In the genomic region with DNA sequence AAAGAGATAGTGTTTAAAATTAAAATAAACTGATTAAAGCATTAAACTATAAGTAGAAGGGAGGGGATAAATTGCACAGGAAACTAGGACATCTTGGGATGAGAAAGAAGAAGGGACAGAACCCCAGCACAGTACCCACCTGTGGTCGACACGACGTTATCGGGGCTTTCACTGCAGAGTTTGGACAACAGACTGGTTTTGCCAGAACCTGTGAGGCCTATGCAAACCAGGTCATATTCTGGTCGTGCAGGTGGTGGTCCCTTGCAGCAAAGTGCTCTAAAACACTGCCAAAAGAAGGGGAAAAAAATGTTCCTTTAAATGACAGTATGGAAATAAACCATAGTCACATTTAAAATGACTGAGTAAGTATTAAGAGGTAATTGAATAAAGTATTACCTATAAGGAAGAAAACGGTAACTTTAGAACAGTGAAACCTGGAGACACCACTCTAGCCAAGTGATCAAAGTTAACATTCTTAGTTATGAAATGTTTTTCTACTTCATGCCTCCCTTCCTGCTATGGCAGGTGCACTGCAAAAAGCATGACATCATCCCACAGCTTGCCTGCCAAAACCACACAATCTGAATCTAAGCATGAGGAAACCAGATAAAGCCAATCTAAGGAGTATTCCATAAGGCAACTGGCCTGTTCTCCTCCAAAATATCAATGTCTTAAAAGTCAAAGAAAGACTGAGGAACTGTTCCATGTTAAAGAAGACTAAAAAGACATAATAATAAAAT, we compare ENCODE assay signal across 8 cellular contexts.
DNase-seq lines count a peak whose midpoint lies in the region; ATAC-seq and TF ChIP-seq lines count a peak whose summit lies in the region.

No MANE protein-coding gene starts in this region.

- peaks cover 1% of the 10 kb centered on the region for H3K4me1 Mint-ChIP-seq in CD8-positive, alpha-beta T cell (ENCODE audit: low read depth)

- H3K27ac ChIP-seq in CD8-positive, alpha-beta T cell (ENCODE audit: low read depth, low read length): no peak overlapping the region

- DNase-seq in DMS53 (lab: John Stamatoyannopoulos, UW): peak; percentile 74
- peak; percentile 13 for DNase-seq in GM20000 (ENCODE audit: low spot score)
- DNase-seq in NCI-H69 (lab: John Stamatoyannopoulos, UW): peak; percentile 24
- DNase-seq in fibroblast of pulmonary artery (ENCODE audit: low read depth): peak; percentile 55
- DNase-seq in middle frontal gyrus (ENCODE audit: extremely low spot score, low spot score): no peak
- no peak for DNase-seq in stimulated activated naive CD8-positive, alpha-beta T cell treated with anti-CD3 and anti-CD28 coated beads, Interleukin-15, Interleukin-2, amounts not matched to agents 100 U/mL and 50 U/mL, for 24 hours
- DNase-seq in CD8-positive, alpha-beta T cell: no peak
- DNase-seq in hypothalamus (lab: John Stamatoyannopoulos, UW): no peak

- no peak for TF ChIP-seq CTCF in GM20000 (IDR thresholded peaks at IDR 0.05; ENCODE audit: extremely low read depth, missing control alignments)
- TF ChIP-seq CTCF in fibroblast of pulmonary artery (IDR thresholded peaks at IDR 0.05; ENCODE audit: low read length, missing control alignments): no peak
- no peak for TF ChIP-seq CTCF in CD8-positive, alpha-beta T cell (IDR thresholded peaks at IDR 0.05)

- no peak for ATAC-seq in stimulated activated naive CD8-positive, alpha-beta T cell treated with anti-CD3 and anti-CD28 coated beads, Interleukin-15, Interleukin-2, amounts not matched to agents 100 U/mL and 50 U/mL, for 24 hours
- no peak for ATAC-seq in CD8-positive, alpha-beta T cell

- no peaks in the 10 kb centered on the region for H3K9me3 ChIP-seq in CD8-positive, alpha-beta T cell (ENCODE audit: low read length)

- CTCF ChIA-PET in CD8-positive, alpha-beta T cell (lab: Charles Lee): no interaction called here

- no peak overlapping the region for H3K27ac Mint-ChIP-seq in CD8-positive, alpha-beta T cell

- H3K27me3 Mint-ChIP-seq in CD8-positive, alpha-beta T cell (ENCODE audit: low read depth): no peaks in the 10 kb centered on the region

- no peaks in the 10 kb centered on the region for H3K4me1 ChIP-seq in CD8-positive, alpha-beta T cell (ENCODE audit: insufficient read depth, low read length)

- H3K9me3 Mint-ChIP-seq in CD8-positive, alpha-beta T cell: peaks cover 8% of the 10 kb centered on the region

- no peak overlapping the region for H3K4me3 ChIP-seq in fibroblast of pulmonary artery (replicated peaks; ENCODE audit: low read depth, low read length)
- no peak overlapping the region for H3K4me3 ChIP-seq in CD8-positive, alpha-beta T cell (ENCODE audit: low read depth, low read length)

- no peak overlapping the region for H3K4me3 Mint-ChIP-seq in CD8-positive, alpha-beta T cell

- POLR2A ChIA-PET in CD8-positive, alpha-beta T cell (lab: Charles Lee): no interaction called here

- no peaks in the 10 kb centered on the region for H3K36me3 ChIP-seq in CD8-positive, alpha-beta T cell (ENCODE audit: insufficient read depth, low read length)

- H3K36me3 Mint-ChIP-seq in CD8-positive, alpha-beta T cell: peaks cover 50% of the 10 kb centered on the region

- intact Hi-C loops in CD8-positive, alpha-beta T cell (cut with DNase I, micrococcal nuclease): no loop called here

- H3K27me3 ChIP-seq in CD8-positive, alpha-beta T cell (ENCODE audit: insufficient read depth, low read length): no peaks in the 10 kb centered on the region

Comparison
In these comparisons a context has a peak if more than half of its experiments do, and no peak if none do; other contexts are left out.
1. DNase-seq: peak in DMS53 (single experiment), GM20000 (single experiment), NCI-H69 (single experiment) and fibroblast of pulmonary artery (single experiment); none in middle frontal gyrus (single experiment), stimulated activated naive CD8-positive, alpha-beta T cell treated with anti-CD3 and anti-CD28 coated beads, Interleukin-15, Interleukin-2, amounts not matched to agents 100 U/mL and 50 U/mL, for 24 hours (single experiment), CD8-positive, alpha-beta T cell (0 of 7) and hypothalamus (0 of 51).